Comparison of ENCODE assay signal across 27 cellular contexts in the genomic region with DNA sequence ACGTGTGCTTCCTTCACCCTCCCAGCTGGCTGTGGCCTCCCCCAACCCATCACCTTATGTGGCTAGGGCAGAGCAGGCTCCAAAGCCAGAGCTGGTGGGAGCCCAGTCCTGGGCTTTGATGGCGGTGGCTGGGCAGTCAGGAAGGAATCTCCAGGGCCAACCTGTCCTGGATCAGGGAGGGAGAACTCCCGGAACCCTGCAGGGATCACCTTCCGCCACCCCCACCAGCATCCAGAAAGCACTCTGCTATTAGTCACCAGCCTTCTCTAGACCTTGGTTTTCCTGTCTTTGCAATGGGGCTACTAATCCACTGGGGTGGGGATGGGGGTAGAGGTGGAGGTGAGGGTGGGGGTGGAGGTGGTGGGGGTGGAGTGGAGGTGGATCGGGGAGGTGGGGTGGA.
"Had no signal": no experiment of that assay in that cellular context is flagged by ENCODE, and none has a peak within 500 bp of the region (broad histone marks: within the 10 kb centered on the region; RNA-seq: fewer than 3 reads in every experiment).

No MANE protein-coding gene starts in this region.

- H3K4me3 ChIP-seq: ascending aorta, breast epithelium, cardiac muscle cell, coronary artery, dorsolateral prefrontal cortex had no signal

- H3K36me3 ChIP-seq: breast epithelium had no signal

- H3K4me1 ChIP-seq: ascending aorta, breast epithelium had no signal

- ATAC-seq: activated CD4-positive, CD25-positive, alpha-beta regulatory T cell treated with anti-CD3 and anti-CD28 coated beads, Interleukin-2, amount 50 U/mL, for 24 hours; activated CD8-positive, alpha-beta memory T cell treated with anti-CD3 and anti-CD28 coated beads, Interleukin-2, amount 10 ng/mL, durations not matched to agents 7 days and 5 days; activated CD8-positive, alpha-beta T cell treated with anti-CD3 and anti-CD28 coated beads, Interleukin-2, amount 10 ng/mL, durations not matched to agents 7 days and 5 days; activated naive CD4-positive, alpha-beta T cell treated with anti-CD3 and anti-CD28 coated beads, Interleukin-2, amount 50 U/mL, for 72 hours; esophagus mucosa; T-helper 17 cell had no signal

- H3K27ac ChIP-seq: ascending aorta, cardiac muscle cell, coronary artery had no signal

- DNase-seq: activated B cell treated with CpG ODN at 0.5 μM for 24 hours; activated CD4-positive, alpha-beta memory T cell treated with anti-CD3 and anti-CD28 coated beads for 36 hours; activated CD4-positive, alpha-beta T cell treated with anti-CD3 and anti-CD28 coated beads for 48 hours; activated CD8-positive, alpha-beta memory T cell treated with anti-CD3 and anti-CD28 coated beads, Interleukin-2, amount 10 ng/mL, durations not matched to agents 7 days and 5 days; activated CD8-positive, alpha-beta memory T cell treated with anti-CD3 and anti-CD28 coated beads, Interleukin-2, amount 50 U/mL, for 4 hours; activated CD8-positive, alpha-beta T cell treated with anti-CD3 and anti-CD28 coated beads, Interleukin-2, amount 10 ng/mL, durations not matched to agents 7 days and 5 days; activated effector memory CD4-positive, alpha-beta T cell treated with anti-CD3 and anti-CD28 coated beads, Interleukin-2, amount 50 U/mL, for 16 hours; activated naive CD4-positive, alpha-beta T cell; activated naive CD4-positive, alpha-beta T cell treated with anti-CD3 and anti-CD28 coated beads, Interleukin-2, amount 10 ng/mL, durations not matched to agents 7 days and 5 days; activated naive CD8-positive, alpha-beta T cell treated with anti-CD3 and anti-CD28 coated beads, Interleukin-2, amount 10 ng/mL, durations not matched to agents 7 days and 5 days; activated T-cell treated with anti-CD3 and anti-CD28 coated beads, Interleukin-2, amount 50 U/mL, for 1 hour; activated T-cell treated with anti-CD3 and anti-CD28 coated beads, Interleukin-2, amount 50 U/mL, for 48 hours; dorsolateral prefrontal cortex; effector memory CD4-positive, alpha-beta T cell; endodermal cell; foreskin fibroblast; T-helper 1 cell; T-helper 17 cell; T1000; WERI-Rb-1 had no signal

- H3K27me3 ChIP-seq: ascending aorta, breast epithelium, cardiac muscle cell, dorsolateral prefrontal cortex had no signal

- H3K9me3 ChIP-seq: ascending aorta, breast epithelium had no signal
